13 cellular contexts compared by ENCODE assay signal in genomic region chr19:4371898-4372629, GRCh38. TPM values are rescaled to one million over a fixed set of nuclear protein-coding genes. Genes with fewer than 3 reads are reported as not detected.
DNase-seq lines count a peak whose midpoint lies in the region; ATAC-seq and TF ChIP-seq lines count a peak whose summit lies in the region.
"Had no signal": no experiment of that assay in that cellular context is flagged by ENCODE, and none has a peak within 500 bp of the region (broad histone marks: within the 10 kb centered on the region; RNA-seq: fewer than 3 reads in every experiment).

No MANE protein-coding gene starts in this region.

- TF ChIP-seq CTCF in mesothelial cell of epicardium (IDR thresholded peaks at IDR 0.05; ENCODE audit: unreplicated experiment) (no peak), BE2C (IDR thresholded peaks at IDR 0.05; ENCODE audit: low read depth, low read length) (no peak)

- H3K36me3 ChIP-seq in adipocyte (ENCODE audit: control insufficient read depth, insufficient read depth, low read length, severe bottlenecking) (peaks cover 3% of the 10 kb centered on the region), BE2C (no peaks in the 10 kb centered on the region; the same call in 1 of the 2 replicates)
- H3K36me3 ChIP-seq: transverse colon had no signal

- no peak overlapping the region for H3K4me3 Mint-ChIP-seq in activated T-cell treated with anti-CD3 and anti-CD28 coated beads, Interleukin-2, amount 50 U/mL, for 24 hours
- H3K4me3 Mint-ChIP-seq in activated T-cell treated with anti-CD3 and anti-CD28 coated beads, Interleukin-2, amount 50 U/mL, for 4 hours = no peak overlapping the region
- no peak overlapping the region for H3K4me3 Mint-ChIP-seq in mesothelial cell of epicardium

- peak overlapping the region; percentile 95 for H3K27ac ChIP-seq in substantia nigra (ENCODE audit: low read depth, low read length, poor library complexity, severe bottlenecking)

- no peak for ATAC-seq in activated T-cell treated with anti-CD3 and anti-CD28 coated beads, Interleukin-2, amount 50 U/mL, for 4 hours
- no peak for ATAC-seq in GM21825 (IDR thresholded peaks at IDR 0.05; ENCODE audit: unreplicated experiment)

- H3K9me3 ChIP-seq in adipocyte (ENCODE audit: control insufficient read depth, low read length) = no peaks in the 10 kb centered on the region
- H3K9me3 ChIP-seq in BE2C = no peaks in the 10 kb centered on the region
- H3K9me3 ChIP-seq: transverse colon had no signal

- H3K27me3 Mint-ChIP-seq in activated T-cell treated with anti-CD3 and anti-CD28 coated beads, Interleukin-2, amount 50 U/mL, for 24 hours = no peaks in the 10 kb centered on the region
- H3K27me3 Mint-ChIP-seq in activated T-cell treated with anti-CD3 and anti-CD28 coated beads, Interleukin-2, amount 50 U/mL, for 4 hours (ENCODE audit: low read depth) = no peaks in the 10 kb centered on the region
- no peaks in the 10 kb centered on the region for H3K27me3 Mint-ChIP-seq in mesothelial cell of epicardium (ENCODE audit: low read depth)

- H3K9ac ChIP-seq in adipocyte (ENCODE audit: low read length) = peak overlapping the region; percentile 86

- no peaks in the 10 kb centered on the region for H3K9me3 Mint-ChIP-seq in activated T-cell treated with anti-CD3 and anti-CD28 coated beads, Interleukin-2, amount 50 U/mL, for 24 hours
- no peaks in the 10 kb centered on the region for H3K9me3 Mint-ChIP-seq in activated T-cell treated with anti-CD3 and anti-CD28 coated beads, Interleukin-2, amount 50 U/mL, for 4 hours
- no peaks in the 10 kb centered on the region for H3K9me3 Mint-ChIP-seq in mesothelial cell of epicardium

- peaks cover 41% of the 10 kb centered on the region for H3K36me3 Mint-ChIP-seq in activated T-cell treated with anti-CD3 and anti-CD28 coated beads, Interleukin-2, amount 50 U/mL, for 24 hours (ENCODE audit: low read depth)
- H3K36me3 Mint-ChIP-seq in activated T-cell treated with anti-CD3 and anti-CD28 coated beads, Interleukin-2, amount 50 U/mL, for 4 hours (ENCODE audit: insufficient read depth) = no peaks in the 10 kb centered on the region
- H3K36me3 Mint-ChIP-seq in mesothelial cell of epicardium = no peaks in the 10 kb centered on the region

- no peak for DNase-seq in activated T-cell treated with anti-CD3 and anti-CD28 coated beads, Interleukin-2, amount 50 U/mL, for 24 hours
- no peak for DNase-seq in activated T-cell treated with anti-CD3 and anti-CD28 coated beads, Interleukin-2, amount 50 U/mL, for 4 hours
- DNase-seq in adipocyte (ENCODE audit: low read depth) (no peak), mesothelial cell of epicardium (ENCODE audit: low spot score in 2 of 2, unreplicated experiment in 2 of 2) (no peak), substantia nigra (lab: John Stamatoyannopoulos, UW) (peak in 3 of 49 donors; percentile 7 to 39 (median 17)), BE2C (no peak), mucosa of gallbladder (ENCODE audit: low spot score) (no peak)
- DNase-seq: hippocampal formation, NCI-H1048, NCI-H446, RPMI8226, transverse colon had no signal

- H3K4me3 ChIP-seq in adipocyte (ENCODE audit: low read length) (no peak overlapping the region), BE2C (ENCODE audit: low read depth, low read length) (no peak overlapping the region)
- H3K4me3 ChIP-seq: transverse colon had no signal

- no peaks in the 10 kb centered on the region for H3K27me3 ChIP-seq in adipocyte (replicated peaks; ENCODE audit: control insufficient read depth, insufficient read depth, low read length)
- H3K27me3 ChIP-seq in BE2C = no peaks in the 10 kb centered on the region
- H3K27me3 ChIP-seq: transverse colon had no signal

- H3K4me1 ChIP-seq in adipocyte (ENCODE audit: control insufficient read depth, insufficient read depth, low read length) (peaks cover 93% of the 10 kb centered on the region), BE2C (peaks cover 42% of the 10 kb centered on the region)

- peak overlapping the region; percentile 97 for H3K27ac Mint-ChIP-seq in activated T-cell treated with anti-CD3 and anti-CD28 coated beads, Interleukin-2, amount 50 U/mL, for 24 hours
- H3K27ac Mint-ChIP-seq in mesothelial cell of epicardium = peak overlapping the region; percentile 47

- peaks cover 68% of the 10 kb centered on the region for H3K4me1 Mint-ChIP-seq in activated T-cell treated with anti-CD3 and anti-CD28 coated beads, Interleukin-2, amount 50 U/mL, for 24 hours (ENCODE audit: low read depth)
- H3K4me1 Mint-ChIP-seq in activated T-cell treated with anti-CD3 and anti-CD28 coated beads, Interleukin-2, amount 50 U/mL, for 4 hours (ENCODE audit: low read depth) = peaks cover 65% of the 10 kb centered on the region
- H3K4me1 Mint-ChIP-seq in mesothelial cell of epicardium = peaks cover 66% of the 10 kb centered on the region

RNA-seq across cellular contexts. Expression of gene SH3GL1, which starts 28.3 kb away (rescaled TPM):
- 10 to 100 TPM; 50.8 to 52.6 (median 52.2) TPM for total RNA-seq in activated T-cell treated with anti-CD3 and anti-CD28 coated beads, Interleukin-2, amount 50 U/mL, for 4 hours
- total RNA-seq in mesothelial cell of epicardium = 89.9 to 91.7 TPM (median 90.1 TPM) in 3 replicates
- 132 TPM for polyA plus RNA-seq in BE2C (2012; ENCODE audit: insufficient read depth, insufficient read length, low read depth)
- 56.9 TPM for total RNA-seq in mucosa of gallbladder

RNA-seq across cellular contexts. Expression of gene MPND, which starts 28.7 kb away (rescaled TPM):
- total RNA-seq in activated T-cell treated with anti-CD3 and anti-CD28 coated beads, Interleukin-2, amount 50 U/mL, for 4 hours = 10 to 100 TPM; 16.0 to 18.6 (median 18.1) TPM
- total RNA-seq in mesothelial cell of epicardium (34.6 to 42.4 TPM (median 42.2 TPM) in 3 replicates), mucosa of gallbladder (26.1 TPM)
- 43.6 TPM for polyA plus RNA-seq in BE2C (2012; ENCODE audit: insufficient read depth, insufficient read length, low read depth)

RNA-seq across cellular contexts. Expression of gene CHAF1A, which starts 30.4 kb away (rescaled TPM):
- total RNA-seq in activated T-cell treated with anti-CD3 and anti-CD28 coated beads, Interleukin-2, amount 50 U/mL, for 4 hours = 10 to 100 TPM; 59.1 to 81.0 (median 64.3) TPM
- total RNA-seq in mesothelial cell of epicardium (30.9 to 35.1 TPM (median 33.1 TPM) in 3 replicates), mucosa of gallbladder (8.3 TPM)
- 12.6 TPM for polyA plus RNA-seq in BE2C (2012; ENCODE audit: insufficient read depth, insufficient read length, low read depth)

RNA-seq across cellular contexts. Expression of gene STAP2, which starts 33.4 kb away (rescaled TPM):
- total RNA-seq in activated T-cell treated with anti-CD3 and anti-CD28 coated beads, Interleukin-2, amount 50 U/mL, for 4 hours = 10 to 100 TPM; 11.1 to 13.2 (median 12.8) TPM
- total RNA-seq in mesothelial cell of epicardium (74.0 to 79.4 TPM (median 75.3 TPM) in 3 replicates), mucosa of gallbladder (37.8 TPM)
- polyA plus RNA-seq in BE2C (2012; ENCODE audit: insufficient read depth, insufficient read length, low read depth) = 1.5 TPM
